2 cellular contexts compared by ENCODE assay signal in the genomic region with DNA sequence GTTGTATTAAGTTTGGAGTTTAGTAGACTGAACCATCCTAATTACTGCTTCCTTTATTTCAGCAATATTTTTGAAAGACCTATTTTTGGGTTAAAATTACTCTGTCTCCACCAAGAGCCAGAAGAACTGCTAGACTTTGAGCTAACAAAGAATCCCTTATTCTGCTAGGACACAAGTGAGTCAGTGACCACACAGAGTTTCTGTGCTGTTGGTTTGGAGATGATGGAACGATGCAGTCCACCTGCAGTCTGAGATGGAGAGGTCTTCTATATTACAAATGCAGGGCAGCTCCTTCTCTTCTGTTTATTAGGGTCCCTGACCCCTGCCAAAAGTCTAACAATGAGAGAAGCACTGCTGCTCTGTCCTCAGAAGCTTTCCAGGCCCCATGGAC.
TF ChIP-seq lines count a peak whose summit lies in the region.

No MANE protein-coding gene starts in this region.

TF ChIP-seq in IMR-90, 13 proteins besides CTCF, POLR2A, EP300 and RAD21:
- peak; percentile 57; the same call in 1 of the 2 replicates for TF ChIP-seq RFX5 (IDR thresholded peaks at IDR 0.05; ENCODE audit: low read depth, low read length)
- TF ChIP-seq BHLHE40 (IDR thresholded peaks at IDR 0.05; ENCODE audit: low read depth, low read length): no peak

TF ChIP-seq in SK-N-SH, 30 proteins besides CTCF, POLR2A, EP300 and RAD21 (continued from another document):
- TF ChIP-seq SIN3A (IDR thresholded peaks at IDR 0.05; ENCODE audit: borderline replicate concordance, low read depth, low read length) (no peak), JUND (IDR thresholded peaks at IDR 0.05) (no peak), FOXJ3 (CRISPR knock-in tag; IDR thresholded peaks at IDR 0.05) (no peak), NFIC (IDR thresholded peaks at IDR 0.05; ENCODE audit: borderline replicate concordance) (no peak), MXI1 (IDR thresholded peaks at IDR 0.05; ENCODE audit: low read depth, low read length) (no peak), CHD2 (IDR thresholded peaks at IDR 0.05; ENCODE audit: low read length, partially characterized antibody) (no peak), GATA2 (CRISPR knock-in tag; IDR thresholded peaks at IDR 0.05) (no peak), TCF12 (IDR thresholded peaks at IDR 0.05) (no peak), POLR2AphosphoS5 (IDR thresholded peaks at IDR 0.05; ENCODE audit: low read depth, low read length) (no peak), ELF1 (IDR thresholded peaks at IDR 0.05) (no peak), RFX5 (IDR thresholded peaks at IDR 0.05; ENCODE audit: low read length) (no peak)
- TF ChIP-seq, protein P1, sequence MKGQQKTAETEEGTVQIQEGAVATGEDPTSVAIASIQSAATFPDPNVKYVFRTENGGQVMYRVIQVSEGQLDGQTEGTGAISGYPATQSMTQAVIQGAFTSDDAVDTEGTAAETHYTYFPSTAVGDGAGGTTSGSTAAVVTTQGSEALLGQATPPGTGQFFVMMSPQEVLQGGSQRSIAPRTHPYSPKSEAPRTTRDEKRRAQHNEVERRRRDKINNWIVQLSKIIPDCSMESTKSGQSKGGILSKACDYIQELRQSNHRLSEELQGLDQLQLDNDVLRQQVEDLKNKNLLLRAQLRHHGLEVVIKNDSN (IDR thresholded peaks at IDR 0.05; ENCODE audit: borderline replicate concordance, low read depth): no peak
- TF ChIP-seq, protein P2, sequence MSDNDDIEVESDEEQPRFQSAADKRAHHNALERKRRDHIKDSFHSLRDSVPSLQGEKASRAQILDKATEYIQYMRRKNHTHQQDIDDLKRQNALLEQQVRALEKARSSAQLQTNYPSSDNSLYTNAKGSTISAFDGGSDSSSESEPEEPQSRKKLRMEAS (IDR thresholded peaks at IDR 0.05; ENCODE audit: low read depth): no peak
